ENCODE assay signal across 9 cellular contexts in the genomic region with DNA sequence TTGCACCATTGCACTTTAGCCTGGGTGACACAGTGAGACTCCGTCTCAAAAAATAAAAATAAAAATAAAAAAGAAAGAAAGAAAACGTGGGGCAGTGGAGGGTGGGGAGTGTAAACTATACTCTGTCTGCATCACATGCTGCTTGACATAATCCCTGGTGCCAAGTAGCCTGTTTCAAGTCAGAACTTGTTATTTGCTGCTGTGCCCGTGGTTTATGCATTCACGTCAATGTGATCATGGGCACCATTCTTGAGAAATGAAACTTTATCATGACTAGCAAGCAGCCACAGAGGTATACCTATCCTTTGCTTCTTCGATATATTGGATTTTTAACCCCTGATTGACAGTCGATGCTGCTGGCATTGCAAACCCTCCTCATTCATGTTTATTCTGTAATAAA. TPM values are rescaled to one million over a fixed set of nuclear protein-coding genes. Genes with fewer than 3 reads are reported as not detected.
DNase-seq lines count a peak whose midpoint lies in the region; ATAC-seq and TF ChIP-seq lines count a peak whose summit lies in the region.
"Had no signal": no experiment of that assay in that cellular context is flagged by ENCODE, and none has a peak within 500 bp of the region (broad histone marks: within the 10 kb centered on the region; RNA-seq: fewer than 3 reads in every experiment).

No MANE protein-coding gene starts in this region.

- peak overlapping the region; percentile 83 for H3K9ac ChIP-seq in mesenchymal stem cell (ENCODE audit: low read length)

- no peak overlapping the region for H2BK15ac ChIP-seq in mesenchymal stem cell (ENCODE audit: low read depth, poor library complexity, severe bottlenecking)

- WGBS in mesenchymal stem cell, result 82% methylated on average over 4 of the region's 6 CpGs

- no peaks in the 10 kb centered on the region for H3K79me1 ChIP-seq in mesenchymal stem cell (replicated peaks; ENCODE audit: low read length, poor library complexity, severe bottlenecking)

- POLR2A ChIA-PET in A673 (lab: Charles Lee; ENCODE audit: low non-redundant PET) (no interaction called here), T-cell (lab: Charles Lee) (no interaction called here)

- H3K9me3 ChIP-seq in A673 (ENCODE audit: low read depth, low read length, poor library complexity, severe bottlenecking), result no peaks in the 10 kb centered on the region
- H3K9me3 ChIP-seq in mesenchymal stem cell (ENCODE audit: control insufficient read depth, low read length), result no peaks in the 10 kb centered on the region
- no peaks in the 10 kb centered on the region for H3K9me3 ChIP-seq in tibial artery
- H3K9me3 ChIP-seq: Caco-2 had no signal

- no peaks in the 10 kb centered on the region for H3K9me3 Mint-ChIP-seq in T-cell

- H3K36me3 Mint-ChIP-seq in T-cell, result no peaks in the 10 kb centered on the region

- TF ChIP-seq CTCF in A673 (conservative IDR thresholded peaks at IDR 0.05; ENCODE audit: low read depth, low read length) (no peak), HFF-Myc (IDR thresholded peaks at IDR 0.05; ENCODE audit: low read depth, low read length, missing control alignments) (no peak), tibial artery (IDR thresholded peaks at IDR 0.05) (no peak)

- no peak overlapping the region for H2BK12ac ChIP-seq in mesenchymal stem cell (ENCODE audit: low read length in 2 of 2)

- no peak overlapping the region for H2BK5ac ChIP-seq in mesenchymal stem cell (ENCODE audit: low read depth, low read length, poor library complexity, severe bottlenecking)

- H4K91ac ChIP-seq in mesenchymal stem cell (ENCODE audit: low read length), result no peak overlapping the region

- intact Hi-C loops in A673 (cut with micrococcal nuclease; ENCODE audit: unreplicated experiment) (loop anchor here (2.0 kb wide), 1 partner anchor 86 kb away; the partner anchor contains the start of gene B4GALT1), tibial artery (cut with DNase I; ENCODE audit: low total_unique reads) (loop anchor here (5.0 kb wide), 1 partner anchor 87 kb away; the partner anchor contains the start of gene B4GALT1)

- no peak overlapping the region for H3K4ac ChIP-seq in mesenchymal stem cell (ENCODE audit: low read depth in 1 of 2, low read length in 2 of 2)

- no peaks in the 10 kb centered on the region for H3K27me3 Mint-ChIP-seq in T-cell

- H3K27ac ChIP-seq in A673 (ENCODE audit: low read depth, low read length, poor library complexity, severe bottlenecking) (no peak overlapping the region), angular gyrus (ENCODE audit: low read depth, low read length) (peak overlapping the region; percentile 20), mesenchymal stem cell (ENCODE audit: low read length, poor library complexity, severe bottlenecking) (no peak overlapping the region), tibial artery (peak overlapping the region in 1 of 2 donors; percentile 47)

- no peak overlapping the region for H3K4me3 Mint-ChIP-seq in T-cell

- H3K4me1 Mint-ChIP-seq in T-cell, result peaks cover 23 to 51% (median 31%) of the 10 kb centered on the region in 3 donors

- DNase-seq in A673 (ENCODE audit: low spot score), result no peak
- DNase-seq in HFF-Myc (ENCODE audit: extremely low read depth, low read depth), result no peak
- no peak for DNase-seq in mesenchymal stem cell
- no peak for DNase-seq in SIG-M5 (lab: John Stamatoyannopoulos, UW)
- DNase-seq in tibial artery, result no peak
- DNase-seq in AG20443 (ENCODE audit: low spot score), result no peak
- DNase-seq in T-cell, result no peak

- H3K14ac ChIP-seq in mesenchymal stem cell (ENCODE audit: low read length in 2 of 2), result no peak overlapping the region

- H3K4me1 ChIP-seq in A673 (ENCODE audit: insufficient read depth, low read length, poor library complexity, severe bottlenecking) (peaks cover 4% of the 10 kb centered on the region), mesenchymal stem cell (ENCODE audit: control insufficient read depth, insufficient read depth, low read depth, low read length) (peaks cover 3% of the 10 kb centered on the region), tibial artery (peaks cover 0 to 39% (median 26%) of the 10 kb centered on the region in 4 donors)

- H2AK5ac ChIP-seq in mesenchymal stem cell (ENCODE audit: low read length, severe bottlenecking), result no peak overlapping the region

- no peak overlapping the region for H3K4me2 ChIP-seq in mesenchymal stem cell (ENCODE audit: low read length, poor library complexity, severe bottlenecking)

- H3K27me3 ChIP-seq in A673 (replicated peaks; ENCODE audit: insufficient read depth, low read depth, low read length, poor library complexity) (no peaks in the 10 kb centered on the region), mesenchymal stem cell (ENCODE audit: control insufficient read depth in 1 of 2, insufficient read depth in 1 of 2, low read length in 2 of 2) (no peaks in the 10 kb centered on the region), tibial artery (no peaks in the 10 kb centered on the region)

- H3K36me3 ChIP-seq in A673 (ENCODE audit: insufficient read depth, low read length, poor library complexity, severe bottlenecking) (no peaks in the 10 kb centered on the region), mesenchymal stem cell (ENCODE audit: control insufficient read depth in 1 of 2, insufficient read depth in 2 of 2, low read depth in 1 of 2, low read length in 2 of 2) (no peaks in the 10 kb centered on the region), tibial artery (no peaks in the 10 kb centered on the region)

- H3K4me3 ChIP-seq in A673 (ENCODE audit: low read depth, low read length, poor library complexity, severe bottlenecking), result peak overlapping the region; percentile 30
- peak overlapping the region; percentile 20; the same call in 1 of the 2 replicates for H3K4me3 ChIP-seq in HFF-Myc (replicated peaks; ENCODE audit: low read depth, low read length)
- no peak overlapping the region for H3K4me3 ChIP-seq in mesenchymal stem cell (ENCODE audit: insufficient read depth in 1 of 2, low read depth in 1 of 2, low read length in 2 of 2)
- no peak overlapping the region for H3K4me3 ChIP-seq in tibial artery

- no peak overlapping the region for H2AFZ ChIP-seq in mesenchymal stem cell (ENCODE audit: low read depth, low read length)

- CTCF ChIA-PET in A673 (lab: Charles Lee), result no interaction called here
- CTCF ChIA-PET in T-cell (lab: Charles Lee), result interaction anchor here (0.8 to 2.0 kb wide), 3 partner anchors 88 to 146 kb away, joined by 4 to 11 read pairs (median 8); partner anchors contain the start of gene B4GALT1 (in 1 of the 2)

- no TSS peak for BruUV-seq in A673 (replicated peaks; lab: Mats Ljungman, UMichigan)

- H3K18ac ChIP-seq in mesenchymal stem cell (ENCODE audit: low read depth in 1 of 2, low read length in 2 of 2), result peak overlapping the region in 1 of 2 experiments; percentile 11

- no peak for ATAC-seq in T-cell (replicated peaks in 1 of 4)

- no peak overlapping the region for H3K27ac Mint-ChIP-seq in T-cell

- no peak overlapping the region for H4K8ac ChIP-seq in mesenchymal stem cell (ENCODE audit: low read length)

- H3K23ac ChIP-seq in mesenchymal stem cell (ENCODE audit: low read length in 2 of 2), result no peak overlapping the region

- H2BK120ac ChIP-seq in mesenchymal stem cell (ENCODE audit: low read depth, low read length), result no peak overlapping the region

RNA-seq across cellular contexts. Expression of gene SMU1, which starts 4.1 kb away (rescaled TPM):
- total RNA-seq in A673 (2021), result 30.6 and 31.2 TPM in 2 replicates
- 10.1 TPM for polyA plus RNA-seq in mesenchymal stem cell (2013, experiment 1 of 2)
- polyA plus RNA-seq in mesenchymal stem cell (2013, experiment 2 of 2), result 10.5 TPM
- 10 to 100 TPM; 22.6 to 25.5 (median 24.4) TPM for total RNA-seq in T-cell

RNA-seq across cellular contexts. Expression of gene DNAJA1, which starts 55.5 kb away (rescaled TPM):
- total RNA-seq in A673 (2021) (296 and 373 TPM in 2 replicates), T-cell (100 to 1,000 TPM in 2 of 5 donors, 10 to 100 TPM in 3; 66.5 to 170 (median 69.9) TPM)
- 141 TPM for polyA plus RNA-seq in mesenchymal stem cell (2013, experiment 1 of 2)
- 142 TPM for polyA plus RNA-seq in mesenchymal stem cell (2013, experiment 2 of 2)

Comparison
In these comparisons a context has a peak if more than half of its experiments do, and no peak if none do; other contexts are left out.
1. H3K4me3 ChIP-seq: peak in A673 (single experiment) and HFF-Myc (single experiment); none in mesenchymal stem cell (0 of 2) and tibial artery (0 of 2).